In genomic region chr3:122104515-122105194, GRCh38 we compare ENCODE assay signal across 27 cellular contexts. TPM values are rescaled to one million over a fixed set of nuclear protein-coding genes. Genes with fewer than 3 reads are reported as not detected.
DNase-seq lines count a peak whose midpoint lies in the region; ATAC-seq, FAIRE-seq and TF ChIP-seq lines count a peak whose summit lies in the region.
"Had no signal": no experiment of that assay in that cellular context is flagged by ENCODE, and none has a peak within 500 bp of the region (broad histone marks: within the 10 kb centered on the region; RNA-seq: fewer than 3 reads in every experiment).

No MANE protein-coding gene starts in this region.

- no peak overlapping the region for H3K9ac ChIP-seq in HepG2 (ENCODE audit: insufficient read depth, low read depth, low read length)
- H3K9ac ChIP-seq: BLaER1 had no signal

- H3K27ac ChIP-seq in HepG2 (ENCODE audit: extremely low read length, insufficient read depth, low read length), result no peak overlapping the region
- H3K27ac ChIP-seq: BLaER1, esophagus squamous epithelium had no signal

- H3K9me3 ChIP-seq in HepG2 (ENCODE audit: low read length), result no peaks in the 10 kb centered on the region
- H3K9me3 ChIP-seq: BLaER1, esophagus squamous epithelium had no signal

- FAIRE-seq in HepG2 (lab: Jason Lieb, UNC), result no peak
- FAIRE-seq: A204.1, D721Med had no signal

- H3K27me3 Mint-ChIP-seq in activated CD4-positive, alpha-beta memory T cell treated with anti-CD3 and anti-CD28 coated beads for 36 hours, result peaks cover 3% of the 10 kb centered on the region
- H3K27me3 Mint-ChIP-seq in activated CD4-positive, alpha-beta memory T cell treated with anti-CD3 and anti-CD28 coated beads, Interleukin-2, amount 10 ng/mL, durations not matched to agents 7 days and 5 days, result no peaks in the 10 kb centered on the region
- no peaks in the 10 kb centered on the region for H3K27me3 Mint-ChIP-seq in stimulated activated memory B cell treated with anti-CD40 and anti-IgM and Interleukin-4, amounts not matched to agents 10 μg/mL and 1 μg/mL and 100 μg/mL, for 72 hours
- H3K27me3 Mint-ChIP-seq: activated CD8-positive, alpha-beta T cell treated with anti-CD3 and anti-CD28 coated beads for 36 hours; effector memory CD8-positive, alpha-beta T cell had no signal

- POLR2A ChIA-PET in activated CD4-positive, alpha-beta memory T cell treated with anti-CD3 and anti-CD28 coated beads for 36 hours (lab: Charles Lee), result interaction anchor here (0.9 to 2.5 kb wide), 5 partner anchors 42 to 369 kb away, joined by 3 to 9 read pairs (median 3); no protein-coding TSS in a partner anchor
- POLR2A ChIA-PET in activated CD4-positive, alpha-beta memory T cell treated with anti-CD3 and anti-CD28 coated beads, Interleukin-2, amount 10 ng/mL, durations not matched to agents 7 days and 5 days (lab: Charles Lee), result interaction anchor here (2.5 to 14.5 kb wide), 2 partner anchors 11 to 24 kb away, joined by 11 to 568 read pairs; no protein-coding TSS in a partner anchor
- POLR2A ChIA-PET in HepG2 (lab: Yijun Ruan, JAX), result no interaction called here

- H3K36me3 Mint-ChIP-seq in activated CD4-positive, alpha-beta memory T cell treated with anti-CD3 and anti-CD28 coated beads for 36 hours, result no peaks in the 10 kb centered on the region
- peaks cover 39% of the 10 kb centered on the region for H3K36me3 Mint-ChIP-seq in activated CD4-positive, alpha-beta memory T cell treated with anti-CD3 and anti-CD28 coated beads, Interleukin-2, amount 10 ng/mL, durations not matched to agents 7 days and 5 days (ENCODE audit: low read depth)
- peaks cover 34% of the 10 kb centered on the region for H3K36me3 Mint-ChIP-seq in stimulated activated memory B cell treated with anti-CD40 and anti-IgM and Interleukin-4, amounts not matched to agents 10 μg/mL and 1 μg/mL and 100 μg/mL, for 72 hours
- H3K36me3 Mint-ChIP-seq: activated naive CD4-positive, alpha-beta T cell treated with anti-CD3 and anti-CD28 coated beads, Interleukin-2, amount 50 U/mL, for 72 hours; naive thymus-derived CD8-positive, alpha-beta T cell had no signal

- in situ Hi-C loops in HepG2 (cut with HindIII; ENCODE audit: extremely low pct_ligation_motif_present, low pct_unique_long_range_greater_than_20kb), result loop anchor here (10.0 kb wide), 2 partner anchors 150 to 250 kb away; no protein-coding TSS in a partner anchor

- peaks cover 0 to 2% of the 10 kb centered on the region in 2 experiments; a peak in 1 of 5 replicates for H3K27me3 ChIP-seq in HepG2 (ENCODE audit: control insufficient read depth in 1 of 2, insufficient read depth in 2 of 2, low read length in 2 of 2)
- H3K27me3 ChIP-seq: BLaER1, esophagus squamous epithelium had no signal

- no peaks in the 10 kb centered on the region for H3K4me1 ChIP-seq in HepG2 (ENCODE audit: insufficient read depth, low read length)
- H3K4me1 ChIP-seq: esophagus squamous epithelium had no signal

- no peaks in the 10 kb centered on the region for H3K79me2 ChIP-seq in HepG2 (ENCODE audit: insufficient read depth, low read length)

- H3K4me3 Mint-ChIP-seq in activated CD4-positive, alpha-beta memory T cell treated with anti-CD3 and anti-CD28 coated beads for 36 hours, result no peak overlapping the region
- no peak overlapping the region for H3K4me3 Mint-ChIP-seq in activated CD4-positive, alpha-beta memory T cell treated with anti-CD3 and anti-CD28 coated beads, Interleukin-2, amount 10 ng/mL, durations not matched to agents 7 days and 5 days
- no peak overlapping the region for H3K4me3 Mint-ChIP-seq in stimulated activated memory B cell treated with anti-CD40 and anti-IgM and Interleukin-4, amounts not matched to agents 10 μg/mL and 1 μg/mL and 100 μg/mL, for 72 hours
- H3K4me3 Mint-ChIP-seq: activated CD8-positive, alpha-beta T cell treated with anti-CD3 and anti-CD28 coated beads for 36 hours; activated T-cell treated with anti-CD3 and anti-CD28 coated beads, Interleukin-2, amount 50 U/mL, for 24 hours; effector memory CD8-positive, alpha-beta T cell; naive thymus-derived CD8-positive, alpha-beta T cell had no signal

- TF ChIP-seq CTCF in HepG2 (CRISPR knock-in tag; IDR thresholded peaks at IDR 0.05), result no peak

- peak overlapping the region; percentile 58 for H3K27ac Mint-ChIP-seq in activated CD4-positive, alpha-beta memory T cell treated with anti-CD3 and anti-CD28 coated beads for 36 hours
- no peak overlapping the region for H3K27ac Mint-ChIP-seq in activated CD4-positive, alpha-beta memory T cell treated with anti-CD3 and anti-CD28 coated beads, Interleukin-2, amount 10 ng/mL, durations not matched to agents 7 days and 5 days
- peak overlapping the region; percentile 67 for H3K27ac Mint-ChIP-seq in stimulated activated memory B cell treated with anti-CD40 and anti-IgM and Interleukin-4, amounts not matched to agents 10 μg/mL and 1 μg/mL and 100 μg/mL, for 72 hours
- H3K27ac Mint-ChIP-seq: activated CD8-positive, alpha-beta T cell treated with anti-CD3 and anti-CD28 coated beads for 36 hours; activated naive CD4-positive, alpha-beta T cell treated with anti-CD3 and anti-CD28 coated beads, Interleukin-2, amount 50 U/mL, for 72 hours; effector memory CD8-positive, alpha-beta T cell had no signal

- no peak overlapping the region for H3K4me2 ChIP-seq in HepG2 (ENCODE audit: low read depth, low read length)

- TF ChIP-seq POLR2A in HepG2 (IDR thresholded peaks at IDR 0.05; ENCODE audit: insufficient read depth in 1 of 2, low read depth in 2 of 2, low read length in 2 of 2), result no peak

- BruUV-seq in HepG2 (replicated peaks; lab: Mats Ljungman, UMichigan), result no TSS peak

- H3K9me3 Mint-ChIP-seq in activated CD4-positive, alpha-beta memory T cell treated with anti-CD3 and anti-CD28 coated beads for 36 hours, result no peaks in the 10 kb centered on the region
- no peaks in the 10 kb centered on the region for H3K9me3 Mint-ChIP-seq in activated CD4-positive, alpha-beta memory T cell treated with anti-CD3 and anti-CD28 coated beads, Interleukin-2, amount 10 ng/mL, durations not matched to agents 7 days and 5 days
- no peaks in the 10 kb centered on the region for H3K9me3 Mint-ChIP-seq in stimulated activated memory B cell treated with anti-CD40 and anti-IgM and Interleukin-4, amounts not matched to agents 10 μg/mL and 1 μg/mL and 100 μg/mL, for 72 hours
- H3K9me3 Mint-ChIP-seq: activated CD8-positive, alpha-beta T cell treated with anti-CD3 and anti-CD28 coated beads for 36 hours; activated naive CD4-positive, alpha-beta T cell treated with anti-CD3 and anti-CD28 coated beads, Interleukin-2, amount 50 U/mL, for 72 hours; activated T-cell treated with anti-CD3 and anti-CD28 coated beads, Interleukin-2, amount 50 U/mL, for 24 hours; effector memory CD8-positive, alpha-beta T cell; naive thymus-derived CD8-positive, alpha-beta T cell had no signal

- CTCF ChIA-PET in activated CD4-positive, alpha-beta memory T cell treated with anti-CD3 and anti-CD28 coated beads for 36 hours (lab: Charles Lee), result interaction anchor here (0.8 to 4.5 kb wide), 7 partner anchors 12 to 279 kb away, joined by 3 to 45 read pairs (median 4); partner anchors contain the start of gene FAM162A
- CTCF ChIA-PET in activated CD4-positive, alpha-beta memory T cell treated with anti-CD3 and anti-CD28 coated beads, Interleukin-2, amount 10 ng/mL, durations not matched to agents 7 days and 5 days (lab: Charles Lee), result interaction anchor here (0.8 to 7.3 kb wide), 3 partner anchors 143 to 155 kb away, joined by 3 to 132 read pairs (median 3); no protein-coding TSS in a partner anchor
- CTCF ChIA-PET in HepG2 (lab: Yijun Ruan, JAX; ENCODE audit: low intra/inter-chr PET ratio, low total read pairs), result no interaction called here

- no peak overlapping the region for H2AFZ ChIP-seq in HepG2 (ENCODE audit: low read length)

- DNase-seq in activated CD4-positive, alpha-beta memory T cell treated with anti-CD3 and anti-CD28 coated beads for 36 hours, result peak; percentile 39
- no peak for DNase-seq in activated CD4-positive, alpha-beta memory T cell treated with anti-CD3 and anti-CD28 coated beads, Interleukin-2, amount 10 ng/mL, durations not matched to agents 7 days and 5 days
- no peak for DNase-seq in HepG2 (ENCODE audit: low spot score)
- DNase-seq: activated T-cell treated with anti-CD3 and anti-CD28 coated beads, Interleukin-2, amount 50 U/mL, for 24 hours; effector memory CD8-positive, alpha-beta T cell; esophagus squamous epithelium; left cardiac atrium; mesendoderm; naive thymus-derived CD8-positive, alpha-beta T cell; NCI-H1436; NCI-H748 treated with DMSO at 0.1 percent for 48 hours; PC-3; posterior cingulate gyrus; SHP77 treated with DMSO at 0.1 percent for 48 hours; stimulated activated CD4-positive, alpha-beta T cell treated with anti-CD3 and anti-CD28 coated beads, Interleukin-2, amount 100 ng/mL, for 24 hours had no signal

- intact Hi-C loops in activated CD4-positive, alpha-beta memory T cell treated with anti-CD3 and anti-CD28 coated beads for 36 hours (cut with micrococcal nuclease), result loop anchor here (1.0 to 5.0 kb wide), 9 partner anchors 20 to 1362 kb away; partner anchors contain the start of genes EAF2, GTF2E1, HCLS1 and IQCB1
- intact Hi-C loops in HepG2 (cut with micrococcal nuclease; ENCODE audit: unreplicated experiment), result no loop called here

- no peaks in the 10 kb centered on the region for H4K20me1 ChIP-seq in HepG2 (ENCODE audit: insufficient read depth, low read length)
- H4K20me1 ChIP-seq: BLaER1 had no signal

- peak; percentile 31 for ATAC-seq in GM19463 (IDR thresholded peaks at IDR 0.05; ENCODE audit: unreplicated experiment)
- peak; percentile 29 for ATAC-seq in HG03378 (IDR thresholded peaks at IDR 0.05; ENCODE audit: unreplicated experiment)
- peak; percentile 18 for ATAC-seq in stimulated activated memory B cell treated with anti-CD40 and anti-IgM and Interleukin-4, amounts not matched to agents 10 μg/mL and 1 μg/mL and 100 μg/mL, for 72 hours
- no peak for ATAC-seq in HG03095 (IDR thresholded peaks at IDR 0.05; ENCODE audit: unreplicated experiment)
- ATAC-seq in GM18858 (IDR thresholded peaks at IDR 0.05; ENCODE audit: unreplicated experiment), result no peak
- no peak for ATAC-seq in HepG2
- ATAC-seq: activated CD8-positive, alpha-beta T cell treated with anti-CD3 and anti-CD28 coated beads for 36 hours; effector memory CD8-positive, alpha-beta T cell; HCT116; left cardiac atrium; naive thymus-derived CD8-positive, alpha-beta T cell; PC-3 had no signal

- TF ChIP-seq EP300 in HepG2 (IDR thresholded peaks at IDR 0.05; ENCODE audit: low read depth in 2 of 2, low read length in 2 of 2) (no peak), HepG2 (CRISPR knock-in tag; IDR thresholded peaks at IDR 0.05; ENCODE audit: borderline replicate concordance) (no peak)

- no peaks in the 10 kb centered on the region for H3K36me3 ChIP-seq in HepG2 (replicated peaks in 1 of 2; ENCODE audit: control insufficient read depth in 1 of 2, insufficient read depth in 2 of 2, low read length in 2 of 2)
- H3K36me3 ChIP-seq: BLaER1, esophagus squamous epithelium had no signal

- H3K4me3 ChIP-seq in HepG2 (replicated peaks in 1 of 3; ENCODE audit: insufficient read depth in 1 of 3, low read depth in 2 of 3, low read length in 3 of 3), result no peak overlapping the region
- H3K4me3 ChIP-seq: BLaER1, esophagus squamous epithelium had no signal

- TF ChIP-seq RAD21 in HepG2 (CRISPR knock-in tag; IDR thresholded peaks at IDR 0.05), result no peak

- peaks cover 45% of the 10 kb centered on the region for H3K4me1 Mint-ChIP-seq in activated CD4-positive, alpha-beta memory T cell treated with anti-CD3 and anti-CD28 coated beads for 36 hours (ENCODE audit: low read depth)
- H3K4me1 Mint-ChIP-seq in activated CD4-positive, alpha-beta memory T cell treated with anti-CD3 and anti-CD28 coated beads, Interleukin-2, amount 10 ng/mL, durations not matched to agents 7 days and 5 days, result peaks cover 14% of the 10 kb centered on the region
- peaks cover 39% of the 10 kb centered on the region for H3K4me1 Mint-ChIP-seq in stimulated activated memory B cell treated with anti-CD40 and anti-IgM and Interleukin-4, amounts not matched to agents 10 μg/mL and 1 μg/mL and 100 μg/mL, for 72 hours

- 59% methylated on average over 8 of the region's 8 CpGs for WGBS in HepG2 (ENCODE audit: low lambda C conversion rate)

RNA-seq across cellular contexts. Expression of gene CD86, which starts 49.5 kb away (rescaled TPM):
- 1 to 10 TPM; 1.4 to 1.7 TPM for total RNA-seq in activated CD4-positive, alpha-beta memory T cell treated with anti-CD3 and anti-CD28 coated beads for 36 hours
- total RNA-seq in activated CD4-positive, alpha-beta memory T cell treated with anti-CD3 and anti-CD28 coated beads, Interleukin-2, amount 10 ng/mL, durations not matched to agents 7 days and 5 days, result 10 to 100 TPM; 21.6 to 21.7 TPM
- not detected in 2 replicates for total RNA-seq in HepG2 (2016; rRNA removed; fragmentation: Illumina TruSeq; extraction: Trizol)
- total RNA-seq in HepG2 (2016; cell fraction: cytosol; rRNA removed; fragmentation: Illumina TruSeq; extraction: Trizol; ENCODE audit: low read depth), result not detected in 2 replicates
- total RNA-seq in HepG2 (2016; cell fraction: insoluble cytoplasmic fraction; rRNA removed; fragmentation: Illumina TruSeq; extraction: Trizol), result not detected in 2 replicates
- not detected in 2 replicates for total RNA-seq in HepG2 (2016; cell fraction: membrane; rRNA removed; fragmentation: Illumina TruSeq; extraction: Trizol)
- not detected in 2 replicates for total RNA-seq in HepG2 (2016; cell fraction: nucleus; rRNA removed; fragmentation: Illumina TruSeq; extraction: Trizol)
- not detected in 2 replicates for polyA plus RNA-seq in HepG2 (2011; rRNA removed)
- not detected in 2 replicates for polyA plus RNA-seq in HepG2 (2011; cell fraction: cytosol; rRNA removed)
- not detected in 2 replicates for polyA plus RNA-seq in HepG2 (2011; cell fraction: nucleus; rRNA removed)
- polyA plus RNA-seq in HepG2 (2012), result not detected in 2 replicates
- not detected in 2 replicates for polyA plus RNA-seq in HepG2 (2016; cell fraction: cytosol; fragmentation: Illumina TruSeq; extraction: Trizol; ENCODE audit: low read depth)
- polyA plus RNA-seq in HepG2 (2016; cell fraction: insoluble cytoplasmic fraction; fragmentation: Illumina TruSeq; extraction: Trizol; ENCODE audit: low read depth), result not detected in 2 replicates
- not detected in 2 replicates for polyA plus RNA-seq in HepG2 (2016; cell fraction: membrane; fragmentation: Illumina TruSeq; extraction: Trizol; ENCODE audit: low read depth)
- polyA plus RNA-seq in HepG2 (2016; cell fraction: nucleus; fragmentation: Illumina TruSeq; extraction: Trizol; ENCODE audit: insufficient read depth, low read depth), result not detected in 2 replicates
- polyA minus RNA-seq in HepG2 (2011; rRNA and poly(A)+ RNA removed; ENCODE audit: low replicate concordance), result not detected in 2 replicates
- polyA minus RNA-seq in HepG2 (2011; cell fraction: cytosol; rRNA and poly(A)+ RNA removed), result not detected in 2 replicates
- polyA minus RNA-seq in HepG2 (2011; cell fraction: nucleus; rRNA and poly(A)+ RNA removed), result not detected in 2 replicates
- total RNA-seq: chondrocyte had no signal

Comparison
In these comparisons a context has a peak if more than half of its experiments do, and no peak if none do; other contexts are left out.
1. RNA of gene CD86, which starts 49.5 kb away (total RNA-seq): 21.6 to 21.7 TPM in activated CD4-positive, alpha-beta memory T cell treated with anti-CD3 and anti-CD28 coated beads, Interleukin-2, amount 10 ng/mL, durations not matched to agents 7 days and 5 days; 1.4 to 1.7 TPM in activated CD4-positive, alpha-beta memory T cell treated with anti-CD3 and anti-CD28 coated beads for 36 hours and not detected in HepG2; every median in the first group is over 4 times any median in the second.
2. ATAC-seq: peak in GM19463 (single experiment), HG03378 (single experiment) and stimulated activated memory B cell treated with anti-CD40 and anti-IgM and Interleukin-4, amounts not matched to agents 10 μg/mL and 1 μg/mL and 100 μg/mL, for 72 hours (single experiment); none in HG03095 (single experiment), GM18858 (single experiment) and HepG2 (single experiment).